Comparison of ENCODE assay signal across 18 cellular contexts in genomic region chr7:125255793-125256192, GRCh38.
DNase-seq lines count a peak whose midpoint lies in the region; ATAC-seq, FAIRE-seq and TF ChIP-seq lines count a peak whose summit lies in the region.
"Had no signal": no experiment of that assay in that cellular context is flagged by ENCODE, and none has a peak within 500 bp of the region (broad histone marks: within the 10 kb centered on the region; RNA-seq: fewer than 3 reads in every experiment).

No MANE protein-coding gene starts in this region.

- no peaks in the 10 kb centered on the region for H3K9me3 ChIP-seq in HepG2 (ENCODE audit: low read length)
- H3K9me3 ChIP-seq in right lobe of liver: no peaks in the 10 kb centered on the region
- H3K9me3 ChIP-seq in kidney (ENCODE audit: control insufficient read depth in 1 of 2, low read length in 2 of 2): no peaks in the 10 kb centered on the region
- no peaks in the 10 kb centered on the region for H3K9me3 ChIP-seq in esophagus squamous epithelium

- TF ChIP-seq POLR2A in HepG2 (IDR thresholded peaks at IDR 0.05; ENCODE audit: insufficient read depth in 1 of 2, low read depth in 2 of 2, low read length in 2 of 2): no peak
- TF ChIP-seq POLR2A in right lobe of liver (IDR thresholded peaks at IDR 0.05): no peak
- no peak for TF ChIP-seq POLR2A in esophagus squamous epithelium (IDR thresholded peaks at IDR 0.05)

- no peaks in the 10 kb centered on the region for H4K20me1 ChIP-seq in HepG2 (ENCODE audit: insufficient read depth, low read length)

- BruUV-seq in HepG2 (replicated peaks; lab: Mats Ljungman, UMichigan): no TSS peak

- peaks cover 37% of the 10 kb centered on the region for H3K36me3 Mint-ChIP-seq in WTC11
- H3K36me3 Mint-ChIP-seq: CD14-positive monocyte had no signal

- H3K9ac ChIP-seq in HepG2 (ENCODE audit: insufficient read depth, low read depth, low read length) (no peak overlapping the region), kidney (ENCODE audit: low read length in 2 of 2) (no peak overlapping the region)

- H3K79me2 ChIP-seq in HepG2 (ENCODE audit: insufficient read depth, low read length): no peaks in the 10 kb centered on the region

- H3K27me3 Mint-ChIP-seq in WTC11 (ENCODE audit: low read depth): no peaks in the 10 kb centered on the region

- H3K27ac Mint-ChIP-seq in WTC11: peak overlapping the region; percentile 70; the same call in 1 of the 2 replicates
- H3K27ac Mint-ChIP-seq: CD14-positive monocyte had no signal

- intact Hi-C loops in HepG2 (cut with micrococcal nuclease; ENCODE audit: unreplicated experiment): no loop called here
- intact Hi-C loops in right lobe of liver (cut with DNase I): no loop called here
- intact Hi-C loops in kidney (cut with DNase I): no loop called here
- intact Hi-C loops in esophagus squamous epithelium (cut with DNase I): no loop called here

- no peak for TF ChIP-seq CTCF in HepG2 (CRISPR knock-in tag; IDR thresholded peaks at IDR 0.05)
- TF ChIP-seq CTCF in right lobe of liver (IDR thresholded peaks at IDR 0.05): no peak
- TF ChIP-seq CTCF in WTC11 (IDR thresholded peaks at IDR 0.05): no peak
- no peak for TF ChIP-seq CTCF in kidney (IDR thresholded peaks at IDR 0.05; ENCODE audit: borderline replicate concordance, extremely low read depth, insufficient read depth)
- TF ChIP-seq CTCF in esophagus squamous epithelium (IDR thresholded peaks at IDR 0.05): no peak

- no peaks in the 10 kb centered on the region for H3K27me3 ChIP-seq in HepG2 (ENCODE audit: control insufficient read depth in 1 of 2, insufficient read depth in 2 of 2, low read length in 2 of 2)
- H3K27me3 ChIP-seq in right lobe of liver: no peaks in the 10 kb centered on the region
- H3K27me3 ChIP-seq in esophagus squamous epithelium: no peaks in the 10 kb centered on the region

- peak overlapping the region; percentile 51 for H3K4me3 Mint-ChIP-seq in WTC11
- H3K4me3 Mint-ChIP-seq: CD14-positive monocyte had no signal

- H3K4me1 Mint-ChIP-seq in WTC11: peaks cover 78% of the 10 kb centered on the region
- H3K4me1 Mint-ChIP-seq: CD14-positive monocyte had no signal

- H3K36me3 ChIP-seq in HepG2 (replicated peaks in 1 of 2; ENCODE audit: control insufficient read depth in 1 of 2, insufficient read depth in 2 of 2, low read length in 2 of 2): no peaks in the 10 kb centered on the region
- H3K36me3 ChIP-seq in right lobe of liver: no peaks in the 10 kb centered on the region
- no peaks in the 10 kb centered on the region for H3K36me3 ChIP-seq in kidney (ENCODE audit: control insufficient read depth in 1 of 2, insufficient read depth in 2 of 2, low read length in 2 of 2)
- no peaks in the 10 kb centered on the region for H3K36me3 ChIP-seq in esophagus squamous epithelium

- FAIRE-seq in HepG2 (lab: Jason Lieb, UNC): no peak
- peak; percentile 58 for FAIRE-seq in kidney (lab: Jason Lieb, UNC)
- FAIRE-seq: GM19239 had no signal

- no peak overlapping the region for H3K4me2 ChIP-seq in HepG2 (ENCODE audit: low read depth, low read length)

- WGBS in HepG2 (ENCODE audit: low lambda C conversion rate): 6% methylated on average over 3 of the region's 3 CpGs
- 38% methylated on average over 3 of the region's 3 CpGs for WGBS in right lobe of liver (ENCODE audit: insufficient coverage, low coverage, low lambda C conversion rate, missing lambda C conversion rate)
- 50 to 81% methylated on average over 3 of the region's 3 CpGs for WGBS in esophagus squamous epithelium, 2 donors

- no peak for TF ChIP-seq RAD21 in HepG2 (CRISPR knock-in tag; IDR thresholded peaks at IDR 0.05)

- H2AFZ ChIP-seq in HepG2 (ENCODE audit: low read length): no peak overlapping the region

- H3K4me1 ChIP-seq in HepG2 (ENCODE audit: insufficient read depth, low read length) (no peaks in the 10 kb centered on the region), right lobe of liver (no peaks in the 10 kb centered on the region), kidney (ENCODE audit: control insufficient read depth in 1 of 2, insufficient read depth in 1 of 2, low read depth in 1 of 2, low read length in 2 of 2) (no peaks in the 10 kb centered on the region), esophagus squamous epithelium (no peaks in the 10 kb centered on the region)

- in situ Hi-C loops in HepG2 (cut with HindIII; ENCODE audit: extremely low pct_ligation_motif_present, low pct_unique_long_range_greater_than_20kb): no loop called here

- H3K27ac ChIP-seq in HepG2 (ENCODE audit: extremely low read length, insufficient read depth, low read length) (no peak overlapping the region), right lobe of liver (no peak overlapping the region), kidney (ENCODE audit: low read depth in 2 of 2, low read length in 2 of 2) (no peak overlapping the region), esophagus squamous epithelium (no peak overlapping the region)

- TF ChIP-seq EP300 in HepG2 (IDR thresholded peaks at IDR 0.05; ENCODE audit: low read depth in 2 of 2, low read length in 2 of 2) (no peak), HepG2 (CRISPR knock-in tag; IDR thresholded peaks at IDR 0.05; ENCODE audit: borderline replicate concordance) (no peak)

- H3K4me3 ChIP-seq in HepG2 (replicated peaks in 1 of 3; ENCODE audit: insufficient read depth in 1 of 3, low read depth in 2 of 3, low read length in 3 of 3) (no peak overlapping the region), right lobe of liver (no peak overlapping the region), kidney (ENCODE audit: low read length in 2 of 2) (peak overlapping the region in 1 of 2 donors; percentile 11), esophagus squamous epithelium (no peak overlapping the region)

- DNase-seq in HepG2 (ENCODE audit: low spot score): no peak
- no peak for DNase-seq in right lobe of liver
- DNase-seq in WTC11 (ENCODE audit: low spot score): no peak
- DNase-seq in kidney: no peak
- no peak for DNase-seq in esophagus squamous epithelium (lab: John Stamatoyannopoulos, UW)
- DNase-seq in NCI-H1930 (lab: John Stamatoyannopoulos, UW): no peak
- no peak for DNase-seq in hepatic stellate cell (ENCODE audit: low spot score)
- DNase-seq: COR-L47, DND-41, GF-D8, MV-4-11, NCI-H1417 treated with DMSO at 0.1 percent for 48 hours, NCI-H2081, NCI-H524 treated with DMSO at 0.1 percent for 48 hours had no signal

- POLR2A ChIA-PET in HepG2 (lab: Yijun Ruan, JAX) (no interaction called here), WTC11 (lab: Charles Lee) (no interaction called here)

- CTCF ChIA-PET in HepG2 (lab: Yijun Ruan, JAX; ENCODE audit: low intra/inter-chr PET ratio, low total read pairs) (no interaction called here), WTC11 (lab: Charles Lee) (interaction anchor here (1.0 kb wide), 1 partner anchor 61 kb away, joined by 4 read pairs; no protein-coding TSS in a partner anchor)

- ATAC-seq in HepG2 (no peak), right lobe of liver (no peak), WTC11 (no peak), HG02571 (IDR thresholded peaks at IDR 0.05; ENCODE audit: unreplicated experiment) (no peak)
- ATAC-seq: HCT116 had no signal

- H3K9me3 Mint-ChIP-seq in WTC11: no peaks in the 10 kb centered on the region

TF ChIP-seq in HepG2, 621 proteins besides CTCF, POLR2A, EP300 and RAD21:
- TF ChIP-seq HINFP (CRISPR knock-in tag; IDR thresholded peaks at IDR 0.05; ENCODE audit: low read depth): no peak
- peak; percentile 62 for TF ChIP-seq MAFF (IDR thresholded peaks at IDR 0.05; ENCODE audit: low read depth, low read length)
- TF ChIP-seq MAFK (conservative IDR thresholded peaks at IDR 0.05 in 1 of 2, IDR thresholded peaks at IDR 0.05 in 1 of 2; ENCODE audit: low read length in 2 of 2): peak; percentile 30 to 60; a peak in 3 of 4 replicates

TF ChIP-seq in WTC11, 78 proteins besides CTCF, POLR2A, EP300 and RAD21 (continues in another document):
- no peak for TF ChIP-seq ZNF671 (CRISPR knock-in tag; IDR thresholded peaks at IDR 0.05)
- no peak for TF ChIP-seq TP53 (CRISPR knock-in tag; IDR thresholded peaks at IDR 0.05)
- no peak for TF ChIP-seq TEAD4 (CRISPR knock-in tag; IDR thresholded peaks at IDR 0.05)
- TF ChIP-seq ZNF512 (CRISPR knock-in tag; IDR thresholded peaks at IDR 0.05; ENCODE audit: borderline replicate concordance): no peak
- TF ChIP-seq ZBTB43 (CRISPR knock-in tag; IDR thresholded peaks at IDR 0.05): no peak
